In genomic region chr20:57711826-57712225, GRCh38 we compare ENCODE assay signal across 21 cellular contexts. TPM values are rescaled to one million over a fixed set of nuclear protein-coding genes. Genes with fewer than 3 reads are reported as not detected.
DNase-seq lines count a peak whose midpoint lies in the region; ATAC-seq, FAIRE-seq and TF ChIP-seq lines count a peak whose summit lies in the region.
"Had no signal": no experiment of that assay in that cellular context is flagged by ENCODE, and none has a peak within 500 bp of the region (broad histone marks: within the 10 kb centered on the region; RNA-seq: fewer than 3 reads in every experiment).

No MANE protein-coding gene starts in this region.

- FAIRE-seq in A549 (lab: Jason Lieb, UNC): no peak
- FAIRE-seq: TTC549 had no signal

- H3K4me1 ChIP-seq in A549: peaks cover 64% of the 10 kb centered on the region
- peaks cover 40% of the 10 kb centered on the region for H3K4me1 ChIP-seq in HUES6 (ENCODE audit: control insufficient read depth, insufficient read depth, low read length)
- H3K4me1 ChIP-seq in prostate gland (replicated peaks): no peaks in the 10 kb centered on the region

- H3K36me3 Mint-ChIP-seq in activated T-cell treated with anti-CD3 and anti-CD28 coated beads, Interleukin-2, amount 50 U/mL, for 24 hours (ENCODE audit: low read depth): no peaks in the 10 kb centered on the region

- no peak for TF ChIP-seq CTCF in A549 (IDR thresholded peaks at IDR 0.05)
- TF ChIP-seq CTCF in coronary artery (IDR thresholded peaks at IDR 0.05): no peak
- TF ChIP-seq CTCF in prostate gland (IDR thresholded peaks at IDR 0.05): no peak

- peaks cover 9% of the 10 kb centered on the region; the same call in 1 of the 2 replicates for H3K27me3 ChIP-seq in HUES6 (ENCODE audit: control insufficient read depth, insufficient read depth, low read length)
- H3K27me3 ChIP-seq in prostate gland (replicated peaks; ENCODE audit: insufficient read depth): no peaks in the 10 kb centered on the region
- H3K27me3 ChIP-seq: colonic mucosa had no signal

- no peak for ATAC-seq in A549
- ATAC-seq in HG02571 (IDR thresholded peaks at IDR 0.05; ENCODE audit: unreplicated experiment): no peak
- ATAC-seq in GM19035 (IDR thresholded peaks at IDR 0.05; ENCODE audit: unreplicated experiment): no peak
- ATAC-seq: GM23338; stimulated activated naive CD8-positive, alpha-beta T cell treated with anti-CD3 and anti-CD28 coated beads, Interleukin-15, amount 100 ng/mL, for 72 hours had no signal

- no peaks in the 10 kb centered on the region for H3K9me3 Mint-ChIP-seq in activated T-cell treated with anti-CD3 and anti-CD28 coated beads, Interleukin-2, amount 50 U/mL, for 24 hours
- H3K9me3 Mint-ChIP-seq: GM23338; stimulated activated naive CD8-positive, alpha-beta T cell treated with anti-CD3 and anti-CD28 coated beads, Interleukin-15, amount 100 ng/mL, for 72 hours had no signal

- no peak for TF ChIP-seq POLR2A in A549 (IDR thresholded peaks at IDR 0.05; ENCODE audit: low read length)
- no peak for TF ChIP-seq POLR2A in prostate gland (IDR thresholded peaks at IDR 0.05)

- peaks cover 18% of the 10 kb centered on the region for H3K27me3 Mint-ChIP-seq in activated T-cell treated with anti-CD3 and anti-CD28 coated beads, Interleukin-2, amount 50 U/mL, for 24 hours

- H3K27ac Mint-ChIP-seq in activated T-cell treated with anti-CD3 and anti-CD28 coated beads, Interleukin-2, amount 50 U/mL, for 24 hours: no peak overlapping the region

- WGBS in A549 (ENCODE audit: missing lambda C conversion rate): 85% methylated on average over 7 of the region's 7 CpGs
- WGBS in prostate gland: 58% methylated on average over 7 of the region's 7 CpGs

- H3K36me3 ChIP-seq in HUES6 (ENCODE audit: control insufficient read depth, insufficient read depth, low read length) (peaks cover 4% of the 10 kb centered on the region; the same call in 1 of the 2 replicates), prostate gland (no peaks in the 10 kb centered on the region)
- H3K36me3 ChIP-seq: colonic mucosa had no signal

- H3K9me3 ChIP-seq in A549: no peaks in the 10 kb centered on the region
- no peaks in the 10 kb centered on the region for H3K9me3 ChIP-seq in HUES6 (ENCODE audit: control insufficient read depth, insufficient read depth, low read depth, low read length)
- no peaks in the 10 kb centered on the region for H3K9me3 ChIP-seq in prostate gland
- H3K9me3 ChIP-seq: colonic mucosa had no signal

- POLR2A ChIA-PET in A549 (lab: Yijun Ruan, JAX): interaction anchor here (0.9 to 5.6 kb wide), 10 partner anchors 9 to 420 kb away, joined by 3 to 78 read pairs (median 11); no protein-coding TSS in a partner anchor

- TF ChIP-seq EP300 in A549 (IDR thresholded peaks at IDR 0.05): no peak

- H3K9ac ChIP-seq in HUES6 (ENCODE audit: low read length): peak overlapping the region; percentile 97
- H3K9ac ChIP-seq: parathyroid adenoma had no signal

- H3K4me1 Mint-ChIP-seq in activated T-cell treated with anti-CD3 and anti-CD28 coated beads, Interleukin-2, amount 50 U/mL, for 24 hours (ENCODE audit: low read depth): peaks cover 44% of the 10 kb centered on the region

- H3K27ac ChIP-seq in A549 (peak overlapping the region; percentile 97 to 98), HUES6 (ENCODE audit: low read depth, low read length) (peak overlapping the region; percentile 99; the same call in 1 of the 2 replicates), coronary artery (peak overlapping the region; percentile 96), prostate gland (peak overlapping the region; percentile 98 to 99)
- H3K27ac ChIP-seq: parathyroid adenoma had no signal

- CTCF ChIA-PET in A549 (lab: Yijun Ruan, JAX): interaction anchor here (0.7 to 4.0 kb wide), 15 partner anchors 9 to 474 kb away, joined by 3 to 27 read pairs (median 5); no protein-coding TSS in a partner anchor

- no peak overlapping the region for H3K4me3 Mint-ChIP-seq in activated T-cell treated with anti-CD3 and anti-CD28 coated beads, Interleukin-2, amount 50 U/mL, for 24 hours

- peak overlapping the region; percentile 90 for H3K4me2 ChIP-seq in A549

- intact Hi-C loops in prostate gland (cut with DNase I): loop anchor here (10.0 kb wide), 1 partner anchor 317 kb away; the partner anchor contains the start of gene RBM38

- no peak for TF ChIP-seq RAD21 in A549 (conservative IDR thresholded peaks at IDR 0.05 in 1 of 2, IDR thresholded peaks at IDR 0.05 in 1 of 2)

- peak overlapping the region; percentile 81; the same call in 1 of the 3 replicates for H3K4me3 ChIP-seq in A549
- no peak overlapping the region; the same call in 1 of the 2 replicates for H3K4me3 ChIP-seq in HUES6 (ENCODE audit: low read depth, low read length)
- peak overlapping the region; percentile 91 for H3K4me3 ChIP-seq in coronary artery
- peak overlapping the region in 1 of 2 donors; percentile 78 for H3K4me3 ChIP-seq in prostate gland
- H3K4me3 ChIP-seq: colonic mucosa had no signal

- DNase-seq in A549 (ENCODE audit: low read depth in 1 of 2, low spot score in 1 of 2): no peak
- DNase-seq in coronary artery (ENCODE audit: low spot score): no peak
- DNase-seq in prostate gland (ENCODE audit: low spot score): peak; percentile 50
- no peak for DNase-seq in HPDE6-E6E7 (ENCODE audit: extremely low spot score)
- no peak for DNase-seq in activated T-cell treated with anti-CD3 and anti-CD28 coated beads, Interleukin-2, amount 50 U/mL, for 24 hours
- DNase-seq: ACHN; activated naive CD4-positive, alpha-beta T cell treated with anti-CD3 and anti-CD28 coated beads, Interleukin-2, amount 50 U/mL, for 16 hours; activated T-cell treated with anti-CD3 and anti-CD28 coated beads for 4 hours; colonic mucosa; DMS79; Kasumi-1; NCI-H1092 treated with DMSO at 0.1 percent for 48 hours; NCI-H2081; NCI-H510A treated with DMSO at 0.1 percent for 48 hours; stimulated activated naive CD8-positive, alpha-beta T cell treated with anti-CD3 and anti-CD28 coated beads, Interleukin-15, amount 100 ng/mL, for 72 hours had no signal

TF ChIP-seq in A549, 52 proteins besides CTCF, POLR2A, EP300 and RAD21:
- TF ChIP-seq FOSL2 (IDR thresholded peaks at IDR 0.05) (no peak), FOSL2 (CRISPR knock-in tag; IDR thresholded peaks at IDR 0.05) (no peak), MYC (IDR thresholded peaks at IDR 0.05; ENCODE audit: borderline replicate concordance, low read length) (no peak), RNF2 (IDR thresholded peaks at IDR 0.05; ENCODE audit: borderline replicate concordance, low read depth) (no peak), SMC3 (IDR thresholded peaks at IDR 0.05) (no peak), HDAC2 (IDR thresholded peaks at IDR 0.05) (no peak), CBX8 (IDR thresholded peaks at IDR 0.05) (no peak), ZC3H11A (IDR thresholded peaks at IDR 0.05) (no peak), ATOH8 (CRISPR knock-in tag; IDR thresholded peaks at IDR 0.05; ENCODE audit: low read depth) (no peak), MAZ (IDR thresholded peaks at IDR 0.05; ENCODE audit: borderline replicate concordance, low read depth, low read length) (no peak), TP53 (CRISPR knock-in tag; IDR thresholded peaks at IDR 0.05) (no peak), JUN (IDR thresholded peaks at IDR 0.05) (no peak), ELK1 (IDR thresholded peaks at IDR 0.05; ENCODE audit: low read depth, low read length) (no peak), SREBF2 (IDR thresholded peaks at IDR 0.05) (no peak), NFE2L2 (conservative IDR thresholded peaks at IDR 0.05; ENCODE audit: low read length) (no peak), GATA3 (IDR thresholded peaks at IDR 0.05; ENCODE audit: borderline replicate concordance) (no peak), HMGXB4 (CRISPR knock-in tag; IDR thresholded peaks at IDR 0.05; ENCODE audit: borderline replicate concordance) (no peak)

RNA-seq across cellular contexts. Expression of gene PMEPA1, which starts 2.0 kb away (rescaled TPM):
- 131 and 150 TPM in 2 replicates for polyA plus RNA-seq in A549 (2011; rRNA removed)
- polyA plus RNA-seq in A549 (2012; cell fraction: cytosol; rRNA removed): 145 and 229 TPM in 2 replicates
- polyA plus RNA-seq in A549 (2012; cell fraction: nucleus; rRNA removed): 263 and 339 TPM in 2 replicates
- polyA plus RNA-seq in A549 (2017; fragmentation: RNase III; extraction: RNeasy Plus Mini Kit Qiagen cat#74134 plus additional on column Dnase treatment): 114 to 152 TPM (median 147 TPM) in 3 replicates
- 151 and 188 TPM in 2 replicates for polyA minus RNA-seq in A549 (2011; rRNA and poly(A)+ RNA removed)
- total RNA-seq in prostate gland: 100 to 1,000 TPM in 1 of 2 donors, 10 to 100 TPM in 1; 96.5 to 245 TPM
